ENCODE assay signal across 8 cellular contexts in the genomic region with DNA sequence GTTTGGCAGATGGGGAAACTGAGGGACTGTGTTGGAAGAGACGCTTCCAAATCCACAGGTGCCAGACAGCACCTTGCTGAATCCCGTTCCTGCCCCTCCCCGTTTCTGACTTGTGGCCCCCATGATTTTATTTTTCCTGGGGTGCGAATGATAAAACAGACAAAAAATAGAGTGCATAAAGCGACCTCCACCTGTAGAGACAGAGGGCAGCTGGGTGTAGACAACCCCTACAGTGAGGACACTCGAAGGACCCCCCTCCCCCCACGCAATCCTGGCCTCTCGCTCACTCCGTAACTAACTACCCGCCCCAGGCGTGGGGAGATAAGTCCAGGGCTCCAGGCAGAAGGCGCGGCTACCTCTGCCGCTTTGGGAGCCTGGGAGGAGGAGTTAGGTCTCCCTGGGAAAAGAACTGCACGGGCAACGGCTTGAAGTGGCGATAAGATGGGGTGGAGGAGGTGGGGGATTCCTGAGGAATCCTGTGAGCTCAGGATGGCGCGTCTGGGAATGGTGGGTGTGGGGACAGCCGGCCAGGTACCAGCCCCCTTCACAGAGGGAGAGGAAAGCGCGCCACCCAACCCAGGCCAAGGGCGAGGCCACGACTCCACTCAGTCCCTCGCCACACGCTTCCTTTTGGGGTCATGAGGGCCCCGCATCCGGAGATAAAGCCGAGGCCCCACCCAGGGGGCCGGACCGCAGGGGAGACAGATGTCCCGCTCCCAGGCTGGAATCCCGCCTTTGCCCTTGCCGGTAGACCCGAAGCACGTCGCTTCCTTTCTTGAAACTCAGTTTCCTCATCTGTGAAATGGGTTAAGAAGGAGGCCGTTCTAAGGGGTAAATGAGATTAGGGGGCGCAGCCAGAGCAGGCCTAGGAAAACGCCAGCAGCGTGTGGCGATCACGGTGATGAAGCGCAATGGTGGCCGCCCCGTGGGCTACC. TPM values are rescaled to one million over a fixed set of nuclear protein-coding genes. Genes with fewer than 3 reads are reported as not detected.
DNase-seq lines count a peak whose midpoint lies in the region; ATAC-seq and TF ChIP-seq lines count a peak whose summit lies in the region.

No MANE protein-coding gene starts in this region.

- no peaks in the 10 kb centered on the region for H3K9me3 ChIP-seq in NT2/D1 (ENCODE audit: insufficient read depth, low read length)
- H3K9me3 ChIP-seq in osteoblast (ENCODE audit: low read depth, low read length) = no peaks in the 10 kb centered on the region

- DNase-seq in activated CD4-positive, alpha-beta T cell treated with anti-CD3 and anti-CD28 coated beads for 4 hours = peak; percentile 18 to 38
- no peak for DNase-seq in activated CD4-positive, alpha-beta T cell treated with anti-CD3 and anti-CD28 coated beads for 1 hour
- DNase-seq in NT2/D1 (ENCODE audit: low read depth, low spot score) (no peak), activated gamma-delta T cell (lab: John Stamatoyannopoulos, UW) (peak; percentile 37), globus pallidus (ENCODE audit: low spot score) (peak; percentile 46), osteoblast (ENCODE audit: insufficient read length, low spot score, missing footprints) (peak; percentile 95)

- H3K4me1 ChIP-seq in NT2/D1 (ENCODE audit: insufficient read depth, insufficient read length) (peaks cover 18% of the 10 kb centered on the region), osteoblast (ENCODE audit: insufficient read depth, low read length) (peaks cover 19% of the 10 kb centered on the region)

- peak overlapping the region; percentile 85 for H3K4me3 ChIP-seq in NT2/D1 (ENCODE audit: insufficient read length, low read depth)
- peak overlapping the region; percentile 80 for H3K4me3 ChIP-seq in osteoblast (ENCODE audit: insufficient read depth, low read length)

- H3K27me3 ChIP-seq in NT2/D1 (ENCODE audit: insufficient read depth, insufficient read length) (peaks cover 36% of the 10 kb centered on the region), osteoblast (ENCODE audit: insufficient read depth, low read length) (no peaks in the 10 kb centered on the region)

- ATAC-seq in HG03095 (IDR thresholded peaks at IDR 0.05; ENCODE audit: unreplicated experiment) (peak; percentile 27), GM21528 (IDR thresholded peaks at IDR 0.05; ENCODE audit: low FRiP score, unreplicated experiment) (no peak)

- peaks cover 27% of the 10 kb centered on the region for H3K79me2 ChIP-seq in osteoblast (ENCODE audit: insufficient read depth, low read length)

- no peak for TF ChIP-seq CTCF in osteoblast (IDR thresholded peaks at IDR 0.05; ENCODE audit: extremely low read depth, low read depth, low read length)

- H4K20me1 ChIP-seq in osteoblast (ENCODE audit: insufficient read depth, low read length) = peaks cover 13% of the 10 kb centered on the region

- H3K9ac ChIP-seq in NT2/D1 (ENCODE audit: insufficient read length, low read depth) = peak overlapping the region; percentile 79

- H3K27ac ChIP-seq in osteoblast (ENCODE audit: low read depth, low read length) = peak overlapping the region; percentile 37

- H2AFZ ChIP-seq in osteoblast (ENCODE audit: low read length) = peak overlapping the region; percentile 95

- peaks cover 18% of the 10 kb centered on the region for H3K36me3 ChIP-seq in NT2/D1 (ENCODE audit: insufficient read depth, insufficient read length, low read length)
- H3K36me3 ChIP-seq in osteoblast (ENCODE audit: insufficient read depth, low read length) = peaks cover 8% of the 10 kb centered on the region

- H3K4me2 ChIP-seq in osteoblast (ENCODE audit: insufficient read depth, low read length) = peak overlapping the region; percentile 88

RNA-seq across cellular contexts. Expression of gene CTDSP1, which starts 1.9 kb away (rescaled TPM):
- total RNA-seq in osteoblast = 53.3 and 71.7 TPM in 2 replicates

RNA-seq across cellular contexts. Expression of gene SLC11A1, which starts 15.7 kb away (rescaled TPM):
- total RNA-seq in osteoblast = 0.29 and 0.36 TPM in 2 replicates

RNA-seq across cellular contexts. Expression of gene VIL1, which starts 21.2 kb away (rescaled TPM):
- total RNA-seq in osteoblast = under 0.01 TPM in 1 of 2 replicates, not detected in the other

RNA-seq across cellular contexts. Expression of gene CATIP, which starts 41.1 kb away (rescaled TPM):
- total RNA-seq in osteoblast = not detected in 2 replicates

Comparison
In these comparisons a context has a peak if more than half of its experiments do, and no peak if none do; other contexts are left out.
1. DNase-seq: peak in activated CD4-positive, alpha-beta T cell treated with anti-CD3 and anti-CD28 coated beads for 4 hours (2 of 2), activated gamma-delta T cell (single experiment), globus pallidus (single experiment) and osteoblast (single experiment); none in activated CD4-positive, alpha-beta T cell treated with anti-CD3 and anti-CD28 coated beads for 1 hour (single experiment) and NT2/D1 (single experiment).